In genomic region chr19:39544201-39544903, GRCh38 we compare ENCODE assay signal across 15 cellular contexts. TPM values are rescaled to one million over a fixed set of nuclear protein-coding genes. Genes with fewer than 3 reads are reported as not detected.
DNase-seq lines count a peak whose midpoint lies in the region; ATAC-seq and TF ChIP-seq lines count a peak whose summit lies in the region.
"Had no signal": no experiment of that assay in that cellular context is flagged by ENCODE, and none has a peak within 500 bp of the region (broad histone marks: within the 10 kb centered on the region; RNA-seq: fewer than 3 reads in every experiment).

No MANE protein-coding gene starts in this region.

- no peak overlapping the region for H4K8ac ChIP-seq in mesendoderm (ENCODE audit: low read depth, low read length)

- no peaks in the 10 kb centered on the region for H3K79me2 ChIP-seq in mesendoderm (ENCODE audit: control insufficient read depth, insufficient read depth, low read length)

- intact Hi-C loops in activated CD8-positive, alpha-beta T cell treated with anti-CD3 and anti-CD28 coated beads for 36 hours (cut with micrococcal nuclease), result no loop called here

- no peak for TF ChIP-seq CTCF in activated CD8-positive, alpha-beta T cell treated with anti-CD3 and anti-CD28 coated beads for 36 hours (IDR thresholded peaks at IDR 0.05)
- TF ChIP-seq CTCF in foreskin fibroblast (IDR thresholded peaks at IDR 0.05; ENCODE audit: low read depth, low read length), result no peak
- no peak for TF ChIP-seq CTCF in nephron progenitor cell (IDR thresholded peaks at IDR 0.05)

- no peaks in the 10 kb centered on the region for H3K79me1 ChIP-seq in mesendoderm (ENCODE audit: low read length)

- H3K4me1 ChIP-seq in CD4-positive, CD25-positive, alpha-beta regulatory T cell (ENCODE audit: control insufficient read depth, insufficient read depth, low read length, poor library complexity, severe bottlenecking), result peaks cover 16% of the 10 kb centered on the region
- H3K4me1 ChIP-seq in mesendoderm (ENCODE audit: control insufficient read depth, low read depth, low read length), result peaks cover 2% of the 10 kb centered on the region
- H3K4me1 ChIP-seq: Caco-2 had no signal

- H2BK120ac ChIP-seq in mesendoderm (ENCODE audit: low read depth, low read length), result no peak overlapping the region

- no CpG with 5 or more reads among the region's 7 CpGs for WGBS in mesendoderm (ENCODE audit: extremely low coverage, insufficient coverage, low lambda C conversion rate)

- no peak overlapping the region for H3K4me3 ChIP-seq in CD4-positive, CD25-positive, alpha-beta regulatory T cell (ENCODE audit: low read depth, low read length)
- H3K4me3 ChIP-seq in foreskin fibroblast (ENCODE audit: low read depth in 1 of 2, low read length in 2 of 2) (no peak overlapping the region), mesendoderm (ENCODE audit: low read length) (no peak overlapping the region)

- no peak overlapping the region for H2BK15ac ChIP-seq in mesendoderm (replicated peaks; ENCODE audit: low read depth)

- H3K27ac ChIP-seq in CD4-positive, CD25-positive, alpha-beta regulatory T cell (ENCODE audit: insufficient read depth, low read length, poor library complexity, severe bottlenecking), result no peak overlapping the region
- no peak overlapping the region for H3K27ac ChIP-seq in mesendoderm (ENCODE audit: low read depth, low read length)

- H3K9ac ChIP-seq in mesendoderm (ENCODE audit: low read length), result no peak overlapping the region

- no peak overlapping the region for H3K23ac ChIP-seq in mesendoderm (ENCODE audit: low read length)

- no peak overlapping the region for H3K4me2 ChIP-seq in mesendoderm (ENCODE audit: low read length)

- H2AK5ac ChIP-seq in mesendoderm (ENCODE audit: low read length), result no peak overlapping the region

- peaks cover 21% of the 10 kb centered on the region for H3K27me3 Mint-ChIP-seq in CD4-positive, CD25-positive, alpha-beta regulatory T cell
- H3K27me3 Mint-ChIP-seq in activated CD8-positive, alpha-beta T cell treated with anti-CD3 and anti-CD28 coated beads for 36 hours, result no peaks in the 10 kb centered on the region
- H3K27me3 Mint-ChIP-seq in nephron progenitor cell (ENCODE audit: low read depth, poor library complexity), result peaks cover 36% of the 10 kb centered on the region

- H3K27ac Mint-ChIP-seq in CD4-positive, CD25-positive, alpha-beta regulatory T cell, result peak overlapping the region in 2 of 3 donors; percentile 73
- peak overlapping the region; percentile 63 for H3K27ac Mint-ChIP-seq in activated CD8-positive, alpha-beta T cell treated with anti-CD3 and anti-CD28 coated beads for 36 hours
- no peak overlapping the region for H3K27ac Mint-ChIP-seq in nephron progenitor cell
- H3K27ac Mint-ChIP-seq: dendritic cell treated with granulocyte-macrophage colony-stimulating factor and Interleukin-4, amounts not matched to agents 40 ng/mL and 50 ng/mL, for 4 days had no signal

- H3K4me1 Mint-ChIP-seq in CD4-positive, CD25-positive, alpha-beta regulatory T cell, result peaks cover 17 to 52% (median 35%) of the 10 kb centered on the region in 4 donors
- peaks cover 41% of the 10 kb centered on the region for H3K4me1 Mint-ChIP-seq in activated CD8-positive, alpha-beta T cell treated with anti-CD3 and anti-CD28 coated beads for 36 hours (ENCODE audit: low read depth)
- H3K4me1 Mint-ChIP-seq in nephron progenitor cell, result peaks cover 15% of the 10 kb centered on the region

- no peak overlapping the region for H3K4ac ChIP-seq in mesendoderm (ENCODE audit: low read depth, low read length)

- peak overlapping the region in 2 of 4 donors; percentile 18 to 80 for H3K4me3 Mint-ChIP-seq in CD4-positive, CD25-positive, alpha-beta regulatory T cell
- no peak overlapping the region for H3K4me3 Mint-ChIP-seq in activated CD8-positive, alpha-beta T cell treated with anti-CD3 and anti-CD28 coated beads for 36 hours
- H3K4me3 Mint-ChIP-seq in nephron progenitor cell, result no peak overlapping the region
- H3K4me3 Mint-ChIP-seq: dendritic cell treated with granulocyte-macrophage colony-stimulating factor and Interleukin-4, amounts not matched to agents 40 ng/mL and 50 ng/mL, for 4 days; naive B cell had no signal

- no peaks in the 10 kb centered on the region for H3K27me3 ChIP-seq in CD4-positive, CD25-positive, alpha-beta regulatory T cell (ENCODE audit: control insufficient read depth, insufficient read depth, low read length)
- no peaks in the 10 kb centered on the region for H3K27me3 ChIP-seq in mesendoderm (ENCODE audit: insufficient read depth, low read length, poor library complexity)

- no peak for DNase-seq in CD4-positive, CD25-positive, alpha-beta regulatory T cell
- DNase-seq in EL, result peak; percentile 54
- DNase-seq in activated CD8-positive, alpha-beta T cell treated with anti-CD3 and anti-CD28 coated beads for 36 hours, result peak; percentile 24
- DNase-seq in foreskin fibroblast, result peak; percentile 14 to 35
- DNase-seq in nephron progenitor cell, result no peak
- DNase-seq in mesendoderm, result no peak
- no peak for DNase-seq in NCI-H128 (lab: John Stamatoyannopoulos, UW; ENCODE audit: unreplicated experiment)
- DNase-seq: Caco-2, KG1, left cardiac atrium, naive B cell, NCI-H2029 treated with DMSO at 0.1 percent for 48 hours had no signal

- no peak overlapping the region for H4K5ac ChIP-seq in mesendoderm (ENCODE audit: low read length)

- H3K18ac ChIP-seq in mesendoderm (ENCODE audit: low read length), result no peak overlapping the region

- H3K36me3 ChIP-seq in CD4-positive, CD25-positive, alpha-beta regulatory T cell (ENCODE audit: control insufficient read depth, insufficient read depth, low read length), result no peaks in the 10 kb centered on the region
- H3K36me3 ChIP-seq in mesendoderm (ENCODE audit: control insufficient read depth, insufficient read depth, low read length), result no peaks in the 10 kb centered on the region

- CTCF ChIA-PET in activated CD8-positive, alpha-beta T cell treated with anti-CD3 and anti-CD28 coated beads for 36 hours (lab: Charles Lee), result interaction anchor here (0.9 to 2.2 kb wide), 3 partner anchors 9 to 103 kb away, joined by 3 to 7 read pairs (median 3); no protein-coding TSS in a partner anchor

- H3K9me3 Mint-ChIP-seq in CD4-positive, CD25-positive, alpha-beta regulatory T cell, result no peaks in the 10 kb centered on the region
- no peaks in the 10 kb centered on the region for H3K9me3 Mint-ChIP-seq in activated CD8-positive, alpha-beta T cell treated with anti-CD3 and anti-CD28 coated beads for 36 hours
- H3K9me3 Mint-ChIP-seq in nephron progenitor cell, result no peaks in the 10 kb centered on the region
- H3K9me3 Mint-ChIP-seq: dendritic cell treated with granulocyte-macrophage colony-stimulating factor and Interleukin-4, amounts not matched to agents 40 ng/mL and 50 ng/mL, for 4 days; naive B cell had no signal

- POLR2A ChIA-PET in activated CD8-positive, alpha-beta T cell treated with anti-CD3 and anti-CD28 coated beads for 36 hours (lab: Charles Lee), result no interaction called here

- no peak overlapping the region for H2BK5ac ChIP-seq in mesendoderm (ENCODE audit: low read length)

- ATAC-seq in CD4-positive, CD25-positive, alpha-beta regulatory T cell (ENCODE audit: low read depth in 2 of 2), result no peak
- ATAC-seq in activated CD8-positive, alpha-beta T cell treated with anti-CD3 and anti-CD28 coated beads for 36 hours, result peak; percentile 8
- ATAC-seq: activated CD4-positive, CD25-positive, alpha-beta regulatory T cell treated with anti-CD3 and anti-CD28 coated beads, Interleukin-2, amount 50 U/mL, for 24 hours; left cardiac atrium had no signal

- no peak overlapping the region for H3K56ac ChIP-seq in mesendoderm (ENCODE audit: low read length)

- no peaks in the 10 kb centered on the region for H3K36me3 Mint-ChIP-seq in CD4-positive, CD25-positive, alpha-beta regulatory T cell
- H3K36me3 Mint-ChIP-seq in activated CD8-positive, alpha-beta T cell treated with anti-CD3 and anti-CD28 coated beads for 36 hours (ENCODE audit: low read depth), result peaks cover 2% of the 10 kb centered on the region
- no peaks in the 10 kb centered on the region for H3K36me3 Mint-ChIP-seq in nephron progenitor cell (ENCODE audit: low read depth)
- H3K36me3 Mint-ChIP-seq: naive B cell had no signal

- no peaks in the 10 kb centered on the region for H3K9me3 ChIP-seq in CD4-positive, CD25-positive, alpha-beta regulatory T cell (ENCODE audit: control insufficient read depth in 2 of 2, low read length in 2 of 2)
- H3K9me3 ChIP-seq: Caco-2 had no signal

RNA-seq across cellular contexts. Expression of gene EID2, which starts 4.4 kb away (rescaled TPM):
- 13.1 TPM for total RNA-seq in CD4-positive, CD25-positive, alpha-beta regulatory T cell
- 10 to 100 TPM; 20.2 to 32.7 (median 23.8) TPM for polyA plus RNA-seq in CD4-positive, CD25-positive, alpha-beta regulatory T cell
- total RNA-seq in activated CD8-positive, alpha-beta T cell treated with anti-CD3 and anti-CD28 coated beads for 36 hours, result 10 to 100 TPM; 11.1 to 11.7 TPM
- 21.4 TPM for polyA plus RNA-seq in mesendoderm (2013, experiment 1 of 2)
- 21.7 TPM for polyA plus RNA-seq in mesendoderm (2013, experiment 2 of 2)

RNA-seq across cellular contexts. Expression of gene EID2B, which starts 11.7 kb away (rescaled TPM):
- 4.8 TPM for total RNA-seq in CD4-positive, CD25-positive, alpha-beta regulatory T cell
- polyA plus RNA-seq in CD4-positive, CD25-positive, alpha-beta regulatory T cell, result 10 to 100 TPM in 3 of 4 donors, 1 to 10 TPM in 1; 7.3 to 11.3 (median 10.3) TPM
- 1 to 10 TPM; 3.0 TPM for total RNA-seq in activated CD8-positive, alpha-beta T cell treated with anti-CD3 and anti-CD28 coated beads for 36 hours
- polyA plus RNA-seq in mesendoderm (2013, experiment 1 of 2), result 1.7 TPM
- polyA plus RNA-seq in mesendoderm (2013, experiment 2 of 2), result 1.4 TPM

RNA-seq across cellular contexts. Expression of gene SELENOV, which starts 29.4 kb away (rescaled TPM):
- total RNA-seq in CD4-positive, CD25-positive, alpha-beta regulatory T cell, result not detected
- not detected for polyA plus RNA-seq in CD4-positive, CD25-positive, alpha-beta regulatory T cell
- total RNA-seq in activated CD8-positive, alpha-beta T cell treated with anti-CD3 and anti-CD28 coated beads for 36 hours, result not detected
- 5.9 TPM for polyA plus RNA-seq in mesendoderm (2013, experiment 1 of 2)
- polyA plus RNA-seq in mesendoderm (2013, experiment 2 of 2), result 7.0 TPM
- total RNA-seq: left cardiac atrium, temporal lobe had no signal

RNA-seq across cellular contexts. Expression of gene DLL3, which starts 45.6 kb away (rescaled TPM):
- total RNA-seq in CD4-positive, CD25-positive, alpha-beta regulatory T cell, result 0.17 TPM
- polyA plus RNA-seq in CD4-positive, CD25-positive, alpha-beta regulatory T cell, result under 1 TPM in 1 of 4 donors, not detected in 3; 0.13 TPM
- 1 to 10 TPM; 1.3 to 1.6 TPM for total RNA-seq in activated CD8-positive, alpha-beta T cell treated with anti-CD3 and anti-CD28 coated beads for 36 hours
- polyA plus RNA-seq in mesendoderm (2013, experiment 1 of 2), result 2.2 TPM
- polyA plus RNA-seq in mesendoderm (2013, experiment 2 of 2), result 2.4 TPM
- total RNA-seq: left cardiac atrium had no signal

RNA-seq across cellular contexts. Expression of gene LGALS13, which starts 58.0 kb away (rescaled TPM):
- total RNA-seq in CD4-positive, CD25-positive, alpha-beta regulatory T cell, result not detected
- not detected for polyA plus RNA-seq in CD4-positive, CD25-positive, alpha-beta regulatory T cell
- total RNA-seq in activated CD8-positive, alpha-beta T cell treated with anti-CD3 and anti-CD28 coated beads for 36 hours, result not detected
- polyA plus RNA-seq in mesendoderm (2013, experiment 1 of 2), result not detected
- not detected for polyA plus RNA-seq in mesendoderm (2013, experiment 2 of 2)
- total RNA-seq: Caco-2, left cardiac atrium, temporal lobe had no signal

Comparison
In these comparisons a context has a peak if more than half of its experiments do, and no peak if none do; other contexts are left out.
1. DNase-seq: peak in EL (single experiment), activated CD8-positive, alpha-beta T cell treated with anti-CD3 and anti-CD28 coated beads for 36 hours (single experiment) and foreskin fibroblast (2 of 2); none in CD4-positive, CD25-positive, alpha-beta regulatory T cell (0 of 3), nephron progenitor cell (single experiment), mesendoderm (single experiment) and NCI-H128 (single experiment).